ENCODE assay signal across 9 cellular contexts in the genomic region with DNA sequence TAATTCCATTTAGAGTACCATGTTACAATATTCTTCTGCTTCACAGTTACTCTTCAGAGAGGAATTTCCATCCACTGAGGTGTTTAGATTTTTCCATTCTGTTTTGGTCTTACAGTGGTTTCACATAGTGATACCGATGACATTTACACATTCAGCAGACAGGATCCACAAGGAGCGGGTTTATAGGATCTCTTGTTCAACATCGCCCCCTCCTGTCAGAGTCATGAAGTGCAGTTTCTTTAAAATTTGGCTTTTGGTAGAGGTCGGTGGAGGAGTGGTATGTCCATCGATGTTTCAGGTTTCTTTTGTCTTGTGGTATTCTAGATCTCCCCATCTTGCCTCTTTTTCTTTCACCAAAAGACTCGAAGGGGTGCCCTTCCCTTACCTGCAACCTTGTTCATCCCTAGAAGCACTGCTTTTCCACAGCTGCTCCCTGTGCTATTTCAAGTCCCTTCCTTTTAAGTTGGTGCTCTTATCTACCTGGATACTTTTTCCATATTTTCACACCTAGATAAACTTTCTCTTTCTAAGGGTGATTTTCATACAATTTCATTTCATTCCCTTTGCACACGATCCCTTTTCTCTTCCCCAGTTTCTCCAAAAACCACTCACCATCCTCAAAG.
DNase-seq lines count a peak whose midpoint lies in the region; ATAC-seq, FAIRE-seq and TF ChIP-seq lines count a peak whose summit lies in the region.
"Had no signal": no experiment of that assay in that cellular context is flagged by ENCODE, and none has a peak within 500 bp of the region (broad histone marks: within the 10 kb centered on the region; RNA-seq: fewer than 3 reads in every experiment).

No MANE protein-coding gene starts in this region.

- no peak overlapping the region for H3K27ac Mint-ChIP-seq in activated CD4-positive, alpha-beta T cell treated with anti-CD3 and anti-CD28 coated beads, Interleukin-2, amount 10 ng/mL, durations not matched to agents 24 days and 14 days
- no peak overlapping the region for H3K27ac Mint-ChIP-seq in natural killer cell

- peak; percentile 41 for DNase-seq in BE2C
- DNase-seq in GM19239 (ENCODE audit: insufficient read length, low spot score): peak; percentile 19
- DNase-seq in NCI-H2171 (lab: John Stamatoyannopoulos, UW): peak; percentile 36
- DNase-seq in activated CD4-positive, alpha-beta T cell treated with anti-CD3 and anti-CD28 coated beads, Interleukin-2, amount 10 ng/mL, durations not matched to agents 24 days and 14 days: peak; percentile 85
- DNase-seq in fibroblast of lung (ENCODE audit: low read depth in 2 of 2): peak; percentile 78 to 83
- no peak for DNase-seq in natural killer cell

- H3K4me3 ChIP-seq in BE2C (ENCODE audit: low read depth, low read length) (no peak overlapping the region), fibroblast of lung (replicated peaks in 1 of 4; ENCODE audit: control extremely low read depth in 1 of 4, insufficient read depth in 1 of 4, low read depth in 3 of 4, low read length in 4 of 4) (no peak overlapping the region)

- ATAC-seq in natural killer cell (peak in 2 of 3 donors; percentile 49 to 63), HG02763 (IDR thresholded peaks at IDR 0.05; ENCODE audit: unreplicated experiment) (no peak), HG03025 (IDR thresholded peaks at IDR 0.05; ENCODE audit: low FRiP score, unreplicated experiment) (no peak)

- no peaks in the 10 kb centered on the region for H4K20me1 ChIP-seq in fibroblast of lung (ENCODE audit: control insufficient read depth, extremely low read depth, insufficient read depth, low read length)

- peak; percentile 92 for TF ChIP-seq CTCF in BE2C (IDR thresholded peaks at IDR 0.05; ENCODE audit: low read depth, low read length)
- TF ChIP-seq CTCF in fibroblast of lung (conservative IDR thresholded peaks at IDR 0.05 in 1 of 2, IDR thresholded peaks at IDR 0.05 in 1 of 2; ENCODE audit: low read depth in 1 of 2, low read length in 2 of 2): peak; percentile 85 to 88
- TF ChIP-seq CTCF in natural killer cell (IDR thresholded peaks at IDR 0.05): peak; percentile 66

- no peaks in the 10 kb centered on the region for H3K27me3 ChIP-seq in BE2C
- no peaks in the 10 kb centered on the region for H3K27me3 ChIP-seq in fibroblast of lung (ENCODE audit: control insufficient read depth, insufficient read depth, low read length)

- no peaks in the 10 kb centered on the region for H3K27me3 Mint-ChIP-seq in activated CD4-positive, alpha-beta T cell treated with anti-CD3 and anti-CD28 coated beads, Interleukin-2, amount 10 ng/mL, durations not matched to agents 24 days and 14 days
- no peaks in the 10 kb centered on the region for H3K27me3 Mint-ChIP-seq in natural killer cell (ENCODE audit: low read depth in 2 of 2)
- H3K27me3 Mint-ChIP-seq: IgD-negative memory B cell had no signal

- peaks cover 56% of the 10 kb centered on the region for H3K36me3 Mint-ChIP-seq in activated CD4-positive, alpha-beta T cell treated with anti-CD3 and anti-CD28 coated beads, Interleukin-2, amount 10 ng/mL, durations not matched to agents 24 days and 14 days (ENCODE audit: low read depth)
- H3K36me3 Mint-ChIP-seq in natural killer cell: peaks cover 17% of the 10 kb centered on the region

- no peaks in the 10 kb centered on the region for H3K9me3 Mint-ChIP-seq in activated CD4-positive, alpha-beta T cell treated with anti-CD3 and anti-CD28 coated beads, Interleukin-2, amount 10 ng/mL, durations not matched to agents 24 days and 14 days
- peaks cover 4% of the 10 kb centered on the region in 2 donors for H3K9me3 Mint-ChIP-seq in natural killer cell
- H3K9me3 Mint-ChIP-seq: IgD-negative memory B cell had no signal

- no peak overlapping the region for H3K4me3 Mint-ChIP-seq in activated CD4-positive, alpha-beta T cell treated with anti-CD3 and anti-CD28 coated beads, Interleukin-2, amount 10 ng/mL, durations not matched to agents 24 days and 14 days
- H3K4me3 Mint-ChIP-seq in natural killer cell: no peak overlapping the region
- H3K4me3 Mint-ChIP-seq: IgD-negative memory B cell had no signal

- H3K9ac ChIP-seq in fibroblast of lung (ENCODE audit: insufficient read depth, low read length): no peak overlapping the region

- peaks cover 4% of the 10 kb centered on the region for H3K4me1 Mint-ChIP-seq in activated CD4-positive, alpha-beta T cell treated with anti-CD3 and anti-CD28 coated beads, Interleukin-2, amount 10 ng/mL, durations not matched to agents 24 days and 14 days
- H3K4me1 Mint-ChIP-seq in natural killer cell: no peaks in the 10 kb centered on the region

- no peaks in the 10 kb centered on the region for H3K9me3 ChIP-seq in BE2C
- no peaks in the 10 kb centered on the region for H3K9me3 ChIP-seq in fibroblast of lung (ENCODE audit: control insufficient read depth, insufficient read depth, low read depth, low read length)

- H3K36me3 ChIP-seq in BE2C (no peaks in the 10 kb centered on the region), fibroblast of lung (ENCODE audit: control insufficient read depth, insufficient read depth, low read length) (no peaks in the 10 kb centered on the region)

- FAIRE-seq in GM19239 (lab: Jason Lieb, UNC): peak; percentile 79

- H2AFZ ChIP-seq in fibroblast of lung (ENCODE audit: low read length): no peak overlapping the region

- no peaks in the 10 kb centered on the region for H3K4me1 ChIP-seq in BE2C
- peaks cover 7% of the 10 kb centered on the region for H3K4me1 ChIP-seq in fibroblast of lung (ENCODE audit: control insufficient read depth, extremely low read depth, insufficient read depth, low read length)

- intact Hi-C loops in activated CD4-positive, alpha-beta T cell treated with anti-CD3 and anti-CD28 coated beads, Interleukin-2, amount 10 ng/mL, durations not matched to agents 24 days and 14 days (cut with micrococcal nuclease): loop anchor here (1.0 to 5.0 kb wide), 3 partner anchors 217 to 554 kb away; no protein-coding TSS in a partner anchor
- intact Hi-C loops in natural killer cell (cut with micrococcal nuclease): loop anchor here (5.0 kb wide), 1 partner anchor 554 kb away; no protein-coding TSS in a partner anchor

- no peaks in the 10 kb centered on the region for H3K79me2 ChIP-seq in fibroblast of lung (ENCODE audit: control insufficient read depth, insufficient read depth, low read length)

- no peak overlapping the region for H3K27ac ChIP-seq in fibroblast of lung (ENCODE audit: insufficient read depth, low read length)

- no peak overlapping the region for H3K4me2 ChIP-seq in fibroblast of lung (ENCODE audit: extremely low read depth, insufficient read depth, low read length)

Comparison
In these comparisons a context has a peak if more than half of its experiments do, and no peak if none do; other contexts are left out.
1. ATAC-seq: peak in natural killer cell (2 of 3); none in HG02763 (single experiment) and HG03025 (single experiment).
2. Peak in every context shown above with its lines, with median percentiles within 50 percentile points of each other: CTCF ChIP-seq.